12 cellular contexts compared by ENCODE assay signal in genomic region chr9:136586391-136586790, GRCh38.
"Had no signal": no experiment of that assay in that cellular context is flagged by ENCODE, and none has a peak within 500 bp of the region (broad histone marks: within the 10 kb centered on the region; RNA-seq: fewer than 3 reads in every experiment).

No MANE protein-coding gene starts in this region.

- H3K4me3 Mint-ChIP-seq: activated CD4-positive, alpha-beta T cell treated with anti-CD3 and anti-CD28 coated beads, Interleukin-2, amount 10 ng/mL, durations not matched to agents 24 days and 14 days; activated naive CD4-positive, alpha-beta T cell treated with anti-CD3 and anti-CD28 coated beads, Interleukin-2, amount 10 ng/mL, durations not matched to agents 7 days and 5 days; central memory CD8-positive, alpha-beta T cell; stimulated activated naive B cell treated with anti-CD40 and anti-IgM and Interleukin-4, amounts not matched to agents 10 μg/mL and 1 μg/mL and 100 μg/mL, for 72 hours; T-helper 1 cell treated with Interleukin-12 subunit alpha and Interleukin-12 subunit beta and Interleukin-4 antibody, amounts not matched to agents 30 μg/mL and 1 μg/mL, for 36 hours had no signal

- H3K27me3 Mint-ChIP-seq: activated CD4-positive, alpha-beta T cell treated with anti-CD3 and anti-CD28 coated beads, Interleukin-2, amount 10 ng/mL, durations not matched to agents 24 days and 14 days; naive thymus-derived CD4-positive, alpha-beta T cell had no signal

- H3K9me3 Mint-ChIP-seq: activated CD4-positive, alpha-beta T cell treated with anti-CD3 and anti-CD28 coated beads, Interleukin-2, amount 10 ng/mL, durations not matched to agents 24 days and 14 days; activated naive CD4-positive, alpha-beta T cell treated with anti-CD3 and anti-CD28 coated beads, Interleukin-2, amount 10 ng/mL, durations not matched to agents 7 days and 5 days; central memory CD8-positive, alpha-beta T cell; naive thymus-derived CD4-positive, alpha-beta T cell; stimulated activated naive B cell treated with anti-CD40 and anti-IgM and Interleukin-4, amounts not matched to agents 10 μg/mL and 1 μg/mL and 100 μg/mL, for 72 hours; T-helper 1 cell treated with Interleukin-12 subunit alpha and Interleukin-12 subunit beta and Interleukin-4 antibody, amounts not matched to agents 30 μg/mL and 1 μg/mL, for 36 hours had no signal

- H3K36me3 Mint-ChIP-seq: activated naive CD4-positive, alpha-beta T cell treated with anti-CD3 and anti-CD28 coated beads, Interleukin-2, amount 10 ng/mL, durations not matched to agents 7 days and 5 days; naive thymus-derived CD4-positive, alpha-beta T cell; stimulated activated naive B cell treated with anti-CD40 and anti-IgM and Interleukin-4, amounts not matched to agents 10 μg/mL and 1 μg/mL and 100 μg/mL, for 72 hours had no signal

- H3K9me3 ChIP-seq: lower lobe of right lung, spleen, tibial nerve had no signal

- DNase-seq: activated CD4-positive, alpha-beta T cell treated with anti-CD3 and anti-CD28 coated beads, Interleukin-2, amount 10 ng/mL, durations not matched to agents 24 days and 14 days; activated naive CD4-positive, alpha-beta T cell treated with anti-CD3 and anti-CD28 coated beads, Interleukin-2, amount 10 ng/mL, durations not matched to agents 7 days and 5 days; erythroblast; naive thymus-derived CD4-positive, alpha-beta T cell; stimulated activated CD4-positive, alpha-beta T cell treated with anti-CD3 and anti-CD28 coated beads, Interleukin-2, amount 100 ng/mL, for 24 hours; stimulated activated naive B cell treated with anti-CD40 and anti-IgM and Interleukin-4, amounts not matched to agents 10 μg/mL and 1 μg/mL and 100 μg/mL, for 72 hours had no signal

- H3K27ac ChIP-seq: lower lobe of right lung had no signal

- H3K27me3 ChIP-seq: tibial nerve had no signal

- H3K36me3 ChIP-seq: lower lobe of right lung, spleen, tibial nerve had no signal

- H3K27ac Mint-ChIP-seq: activated CD4-positive, alpha-beta T cell treated with anti-CD3 and anti-CD28 coated beads, Interleukin-2, amount 10 ng/mL, durations not matched to agents 24 days and 14 days; activated naive CD4-positive, alpha-beta T cell treated with anti-CD3 and anti-CD28 coated beads, Interleukin-2, amount 10 ng/mL, durations not matched to agents 7 days and 5 days; progenitor cell of endocrine pancreas; stimulated activated naive B cell treated with anti-CD40 and anti-IgM and Interleukin-4, amounts not matched to agents 10 μg/mL and 1 μg/mL and 100 μg/mL, for 72 hours; T-helper 1 cell treated with Interleukin-12 subunit alpha and Interleukin-12 subunit beta and Interleukin-4 antibody, amounts not matched to agents 30 μg/mL and 1 μg/mL, for 36 hours had no signal

- H3K4me3 ChIP-seq: lower lobe of right lung, tibial nerve had no signal
